ENCODE assay signal across 8 cellular contexts in genomic region chr1:54376085-54377039, GRCh38. TPM values are rescaled to one million over a fixed set of nuclear protein-coding genes. Genes with fewer than 3 reads are reported as not detected.
A peak's percentile ranks its signal among the peaks of the same experiment; 100 is the strongest.
DNase-seq lines count a peak whose midpoint lies in the region; ATAC-seq and TF ChIP-seq lines count a peak whose summit lies in the region.

No MANE protein-coding gene starts in this region.

- no peaks in the 10 kb centered on the region for H3K36me3 ChIP-seq in MM.1S (replicated peaks; ENCODE audit: insufficient read depth, low read length)
- peaks cover 8% of the 10 kb centered on the region for H3K36me3 ChIP-seq in iPS-15b (ENCODE audit: control insufficient read depth, insufficient read depth, low read length)
- H3K36me3 ChIP-seq in esophagus muscularis mucosa: peaks cover 0 to 4% (median 0%) of the 10 kb centered on the region in 4 donors
- no peaks in the 10 kb centered on the region for H3K36me3 ChIP-seq in sigmoid colon

- peaks cover 24% of the 10 kb centered on the region for H3F3A ChIP-seq in MM.1S (ENCODE audit: insufficient read depth, low read length)

- H3K9ac ChIP-seq in MM.1S (ENCODE audit: low read length) (peak overlapping the region; percentile 69), iPS-15b (ENCODE audit: low read depth, low read length) (peak overlapping the region; percentile 9)

- H3K4me3 ChIP-seq in MM.1S (ENCODE audit: low read length): peak overlapping the region; percentile 28
- no peak overlapping the region for H3K4me3 ChIP-seq in iPS-15b (ENCODE audit: low read depth, low read length)
- no peak overlapping the region for H3K4me3 ChIP-seq in esophagus muscularis mucosa
- H3K4me3 ChIP-seq in sigmoid colon: no peak overlapping the region

- H3K27ac ChIP-seq in MM.1S (ENCODE audit: low read length) (peak overlapping the region; percentile 92), esophagus muscularis mucosa (replicated peaks in 1 of 4) (no peak overlapping the region), sigmoid colon (no peak overlapping the region)

- WGBS in esophagus muscularis mucosa: 81% methylated on average over 10 of the region's 10 CpGs
- 65 to 83% methylated on average over 10 of the region's 10 CpGs for WGBS in sigmoid colon, 2 donors

- intact Hi-C loops in esophagus muscularis mucosa (cut with DNase I) (no loop called here), sigmoid colon (cut with DNase I) (no loop called here)

- peak; percentile 94 for DNase-seq in MM.1S
- no peak for DNase-seq in NCI-H2227 (lab: John Stamatoyannopoulos, UW; ENCODE audit: unreplicated experiment)
- no peak for DNase-seq in esophagus muscularis mucosa (ENCODE audit: extremely low spot score)
- DNase-seq in NCI-H2107 (lab: John Stamatoyannopoulos, UW): no peak
- DNase-seq in sigmoid colon: no peak

- peaks cover 73% of the 10 kb centered on the region for H3K79me2 ChIP-seq in MM.1S (ENCODE audit: low read length)

- no peaks in the 10 kb centered on the region for H4K20me1 ChIP-seq in MM.1S (ENCODE audit: insufficient read depth, low read length)

- no peaks in the 10 kb centered on the region for H3K9me3 ChIP-seq in MM.1S (replicated peaks; ENCODE audit: insufficient read depth, low read length)
- H3K9me3 ChIP-seq in iPS-15b (ENCODE audit: control insufficient read depth, insufficient read depth, low read length): no peaks in the 10 kb centered on the region
- H3K9me3 ChIP-seq in esophagus muscularis mucosa: no peaks in the 10 kb centered on the region
- no peaks in the 10 kb centered on the region for H3K9me3 ChIP-seq in sigmoid colon

- 0 out of 2 replicates have a peak overlapping the region, but pooled peaks have one; percentile 2 for H2AFZ ChIP-seq in MM.1S (ENCODE audit: low read length)

- TF ChIP-seq POLR2A in esophagus muscularis mucosa (IDR thresholded peaks at IDR 0.05; ENCODE audit: low read depth) (no peak), sigmoid colon (IDR thresholded peaks at IDR 0.05) (no peak)

- no peak for TF ChIP-seq CTCF in MM.1S (IDR thresholded peaks at IDR 0.05; ENCODE audit: low read length)
- TF ChIP-seq CTCF in esophagus muscularis mucosa (IDR thresholded peaks at IDR 0.05): no peak
- TF ChIP-seq CTCF in sigmoid colon (IDR thresholded peaks at IDR 0.05): no peak

- peak overlapping the region; percentile 67 for H3K4me2 ChIP-seq in MM.1S (ENCODE audit: low read depth, low read length)

- H3K9me2 ChIP-seq in MM.1S (replicated peaks; ENCODE audit: insufficient read depth, low read length): no peaks in the 10 kb centered on the region

- peaks cover 38% of the 10 kb centered on the region for H3K4me1 ChIP-seq in MM.1S (ENCODE audit: low read length)
- peaks cover 58% of the 10 kb centered on the region for H3K4me1 ChIP-seq in iPS-15b (ENCODE audit: control insufficient read depth, insufficient read depth, low read length)
- H3K4me1 ChIP-seq in esophagus muscularis mucosa: peaks cover 85 to 96% (median 88%) of the 10 kb centered on the region in 4 donors
- peaks cover 0 to 90% (median 88%) of the 10 kb centered on the region in 4 donors for H3K4me1 ChIP-seq in sigmoid colon

- no peak for TF ChIP-seq EP300 in esophagus muscularis mucosa (IDR thresholded peaks at IDR 0.05)
- TF ChIP-seq EP300 in sigmoid colon (IDR thresholded peaks at IDR 0.05): no peak

- no peaks in the 10 kb centered on the region for H3K27me3 ChIP-seq in MM.1S (replicated peaks; ENCODE audit: insufficient read depth, low read length)
- H3K27me3 ChIP-seq in iPS-15b (ENCODE audit: control insufficient read depth, insufficient read depth, low read length): no peaks in the 10 kb centered on the region
- no peaks in the 10 kb centered on the region for H3K27me3 ChIP-seq in esophagus muscularis mucosa
- H3K27me3 ChIP-seq in sigmoid colon: no peaks in the 10 kb centered on the region

- ATAC-seq in GM18861 (IDR thresholded peaks at IDR 0.05; ENCODE audit: unreplicated experiment) (peak; percentile 36), GM21737 (IDR thresholded peaks at IDR 0.05; ENCODE audit: unreplicated experiment) (peak; percentile 47)

RNA-seq across cellular contexts. Expression of gene SSBP3, which starts 29.8 kb away (rescaled TPM):
- total RNA-seq in esophagus muscularis mucosa: 10 to 100 TPM; 32.8 to 63.4 (median 47.4) TPM
- 10 to 100 TPM; 27.4 to 38.5 (median 34.8) TPM for total RNA-seq in sigmoid colon
- polyA plus RNA-seq in sigmoid colon: 10 to 100 TPM; 40.1 to 62.5 (median 41.8) TPM
